ENCODE assay signal across 7 cellular contexts in the genomic region with DNA sequence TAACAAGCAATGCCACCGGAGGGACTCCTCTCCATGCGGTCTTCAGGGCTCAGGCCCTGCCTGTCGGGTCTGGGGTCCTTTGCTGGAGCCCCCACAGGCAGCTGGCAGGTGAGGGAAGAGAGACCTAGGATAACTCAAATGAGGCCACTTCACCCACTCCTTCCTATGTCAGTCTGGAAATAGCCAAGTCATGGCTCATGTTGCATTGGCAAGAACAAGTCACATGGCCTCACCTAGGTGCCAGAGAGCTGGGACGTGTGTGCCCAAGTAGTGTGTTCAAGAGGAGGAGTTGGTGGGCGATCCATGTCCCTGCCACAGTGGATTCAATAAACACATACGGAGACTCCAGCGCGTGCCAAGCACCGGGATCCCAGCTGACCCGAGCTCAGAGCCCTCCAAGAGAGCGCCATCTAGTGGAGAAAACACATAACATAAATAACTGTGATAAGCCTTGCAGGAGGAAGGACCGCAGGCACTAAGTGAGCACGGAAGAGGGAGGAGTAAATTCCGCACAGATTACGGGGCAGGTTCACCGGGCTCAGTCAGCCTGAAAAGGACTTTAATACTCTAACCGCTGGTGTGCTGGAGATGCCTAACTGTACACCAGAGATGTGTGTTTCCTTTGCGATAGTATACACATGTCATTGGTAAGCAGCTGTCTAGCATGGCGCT.
DNase-seq lines count a peak whose midpoint lies in the region; ATAC-seq and TF ChIP-seq lines count a peak whose summit lies in the region.

No MANE protein-coding gene starts in this region.

- H3K4me2 ChIP-seq in DOHH2 (ENCODE audit: low read length), result no peak overlapping the region

- H3K4me1 ChIP-seq in DOHH2 (ENCODE audit: control insufficient read depth, low read length) (no peaks in the 10 kb centered on the region), aorta (ENCODE audit: control insufficient read depth in 1 of 2, insufficient read depth in 2 of 2, low read length in 2 of 2) (no peaks in the 10 kb centered on the region)

- H3K27me3 ChIP-seq in DOHH2 (ENCODE audit: control insufficient read depth, low read length), result no peaks in the 10 kb centered on the region
- H3K27me3 ChIP-seq in aorta (ENCODE audit: control insufficient read depth in 1 of 2, insufficient read depth in 2 of 2, low read length in 1 of 2), result no peaks in the 10 kb centered on the region

- no peaks in the 10 kb centered on the region for H3F3A ChIP-seq in DOHH2 (ENCODE audit: control insufficient read depth, insufficient read depth)

- H4K20me1 ChIP-seq in DOHH2 (ENCODE audit: control insufficient read depth, insufficient read depth, low read depth, low read length), result no peaks in the 10 kb centered on the region

- no peaks in the 10 kb centered on the region for H3K9me3 ChIP-seq in DOHH2 (ENCODE audit: control insufficient read depth, insufficient read depth, low read length)
- no peaks in the 10 kb centered on the region for H3K9me3 ChIP-seq in aorta (ENCODE audit: control insufficient read depth, low read length)

- DNase-seq in NCI-H2196 treated with DMSO at 0.1 percent for 48 hours (lab: John Stamatoyannopoulos, UW; ENCODE audit: unreplicated experiment) (peak; percentile 22), astrocyte of the spinal cord (ENCODE audit: low read depth, low spot score) (peak; percentile 78), left colon (peak; percentile 31 to 47), aorta (peak in 1 of 2 donors; percentile 80)

- H3K4me3 ChIP-seq in DOHH2 (ENCODE audit: low read length) (no peak overlapping the region), astrocyte of the spinal cord (ENCODE audit: low read depth, low read length) (no peak overlapping the region), aorta (ENCODE audit: low read length in 2 of 2) (no peak overlapping the region)

- H3K27ac ChIP-seq in DOHH2 (ENCODE audit: low read depth, low read length) (no peak overlapping the region), aorta (ENCODE audit: low read depth in 1 of 2, low read length in 2 of 2) (no peak overlapping the region)

- in situ Hi-C loops in astrocyte of the spinal cord (cut with HindIII; ENCODE audit: low sequenced_read_pairs), result no loop called here

- H3K36me3 ChIP-seq in DOHH2 (ENCODE audit: control insufficient read depth, low read length), result no peaks in the 10 kb centered on the region
- H3K36me3 ChIP-seq in aorta (ENCODE audit: control insufficient read depth in 1 of 2, insufficient read depth in 2 of 2, low read length in 1 of 2), result no peaks in the 10 kb centered on the region

- ATAC-seq in GM19023 (IDR thresholded peaks at IDR 0.05; ENCODE audit: unreplicated experiment) (peak; percentile 86), HG03066 (IDR thresholded peaks at IDR 0.05; ENCODE audit: low read depth, unreplicated experiment) (peak; percentile 86), left colon (peak; percentile 88), aorta (ENCODE audit: low FRiP score) (peak; percentile 53)

- intact Hi-C loops in left colon (cut with DNase I, micrococcal nuclease) (loop anchor here in 1 of 2 donors (10.0 kb wide), 1 partner anchor 259 kb away; no protein-coding TSS in a partner anchor), aorta (cut with DNase I) (no loop called here)

- 44 to 47% methylated on average over 19 of the region's 19 CpGs for WGBS in aorta, 2 donors

- peak; percentile 82 for TF ChIP-seq CTCF in DOHH2 (IDR thresholded peaks at IDR 0.05; ENCODE audit: low read depth, low read length, poor library complexity, severe bottlenecking)
- peak; percentile 58 for TF ChIP-seq CTCF in astrocyte of the spinal cord (IDR thresholded peaks at IDR 0.05; ENCODE audit: low read depth, low read length)

- H3K79me2 ChIP-seq in DOHH2 (ENCODE audit: control insufficient read depth, low read length), result no peaks in the 10 kb centered on the region

- H3K9me2 ChIP-seq in DOHH2 (replicated peaks; ENCODE audit: control insufficient read depth, low read length), result no peaks in the 10 kb centered on the region
